ENCODE assay signal across 23 cellular contexts in genomic region chr14:55976219-55976618, GRCh38.
DNase-seq lines count a peak whose midpoint lies in the region; ATAC-seq, FAIRE-seq and TF ChIP-seq lines count a peak whose summit lies in the region.
"Had no signal": no experiment of that assay in that cellular context is flagged by ENCODE, and none has a peak within 500 bp of the region (broad histone marks: within the 10 kb centered on the region; RNA-seq: fewer than 3 reads in every experiment).

No MANE protein-coding gene starts in this region.

- H3K9me3 ChIP-seq in HEK293 (ENCODE audit: control insufficient read depth, insufficient read depth, low read depth, low read length) (no peaks in the 10 kb centered on the region), sigmoid colon (peaks cover 0 to 7% (median 3%) of the 10 kb centered on the region in 4 donors), upper lobe of right lung (no peaks in the 10 kb centered on the region)

- TF ChIP-seq EP300 in sigmoid colon (IDR thresholded peaks at IDR 0.05), result no peak

- ATAC-seq in upper lobe of right lung, result no peak
- ATAC-seq: CD8-positive, alpha-beta T cell had no signal

- H3K27ac ChIP-seq in HEK293 (ENCODE audit: extremely low read depth, low read depth, low read length) (no peak overlapping the region), sigmoid colon (no peak overlapping the region), upper lobe of right lung (no peak overlapping the region)
- H3K27ac ChIP-seq: brain microvascular endothelial cell had no signal

- intact Hi-C loops in sigmoid colon (cut with DNase I), result no loop called here
- intact Hi-C loops in upper lobe of right lung (cut with DNase I), result no loop called here

- CTCF ChIA-PET in HEK293 (lab: Yijun Ruan, JAX), result no interaction called here

- H3K9me3 Mint-ChIP-seq in nephron (peaks cover 11% of the 10 kb centered on the region), HFFc6 (peaks cover 6% of the 10 kb centered on the region; the same call in 1 of the 2 replicates)

- peak; percentile 89 for DNase-seq in NCI-H2029 (lab: John Stamatoyannopoulos, UW)
- no peak for DNase-seq in sigmoid colon
- no peak for DNase-seq in HFFc6
- no peak for DNase-seq in upper lobe of right lung
- DNase-seq: activated CD4-positive, alpha-beta T cell treated with anti-CD3 and anti-CD28 coated beads for 1 hour; activated naive CD8-positive, alpha-beta T cell treated with anti-CD3 and anti-CD28 coated beads, Interleukin-2, amount 10 ng/mL, durations not matched to agents 7 days and 5 days; brain microvascular endothelial cell; CD8-positive, alpha-beta T cell; cortex of kidney; KBM-7; left cardiac atrium; NCI-H2171 treated with DMSO at 0.1 percent for 48 hours; NK-92 treated with Interleukin-12 subunit alpha and Interleukin-12 subunit beta, amount 100 ng/mL, for 24 hours; stimulated activated CD4-positive, alpha-beta T cell treated with anti-CD3 and anti-CD28 coated beads, Interleukin-12 subunit alpha, Interleukin-12 subunit beta, amount 100 ng/mL, for 4 hours; T1000 had no signal

- peaks cover 39% of the 10 kb centered on the region for H3K4me1 Mint-ChIP-seq in nephron
- no peaks in the 10 kb centered on the region for H3K4me1 Mint-ChIP-seq in HFFc6 (ENCODE audit: low read depth)
- H3K4me1 Mint-ChIP-seq: activated naive CD8-positive, alpha-beta T cell treated with anti-CD3 and anti-CD28 coated beads, Interleukin-2, amount 10 ng/mL, durations not matched to agents 7 days and 5 days had no signal

- H3K27me3 ChIP-seq in sigmoid colon (no peaks in the 10 kb centered on the region), upper lobe of right lung (no peaks in the 10 kb centered on the region)
- H3K27me3 ChIP-seq: brain microvascular endothelial cell had no signal

- H3K4me3 ChIP-seq in HEK293 (ENCODE audit: low read depth, low read length) (no peak overlapping the region), sigmoid colon (no peak overlapping the region), upper lobe of right lung (no peak overlapping the region)

- peak; percentile 84 for FAIRE-seq in colon (lab: Jason Lieb, UNC)
- FAIRE-seq: frontal cortex, GM18507 had no signal

- TF ChIP-seq POLR2A in sigmoid colon (IDR thresholded peaks at IDR 0.05), result no peak

- 15 to 69% methylated on average over 5 of the region's 5 CpGs for WGBS in sigmoid colon, 2 donors

- H3K36me3 Mint-ChIP-seq in nephron (ENCODE audit: low read depth) (no peaks in the 10 kb centered on the region), HFFc6 (ENCODE audit: low read depth) (no peaks in the 10 kb centered on the region)
- H3K36me3 Mint-ChIP-seq: activated naive CD8-positive, alpha-beta T cell treated with anti-CD3 and anti-CD28 coated beads, Interleukin-2, amount 10 ng/mL, durations not matched to agents 7 days and 5 days; CD8-positive, alpha-beta T cell; mesothelial cell of epicardium had no signal

- H3K36me3 ChIP-seq in HEK293 (ENCODE audit: control insufficient read depth in 2 of 2, insufficient read depth in 1 of 2, low read length in 2 of 2) (no peaks in the 10 kb centered on the region), sigmoid colon (no peaks in the 10 kb centered on the region), upper lobe of right lung (no peaks in the 10 kb centered on the region)
- H3K36me3 ChIP-seq: brain microvascular endothelial cell had no signal

- TF ChIP-seq CTCF in HEK293 (tag by site-specific recombination; IDR thresholded peaks at IDR 0.05) (no peak), nephron (IDR thresholded peaks at IDR 0.05; ENCODE audit: unreplicated experiment in 3 of 3) (no peak), sigmoid colon (IDR thresholded peaks at IDR 0.05) (no peak), HFFc6 (IDR thresholded peaks at IDR 0.05) (no peak), upper lobe of right lung (IDR thresholded peaks at IDR 0.05) (no peak)

- H3K4me3 Mint-ChIP-seq in nephron (no peak overlapping the region), HFFc6 (no peak overlapping the region)
- H3K4me3 Mint-ChIP-seq: activated naive CD8-positive, alpha-beta T cell treated with anti-CD3 and anti-CD28 coated beads, Interleukin-2, amount 10 ng/mL, durations not matched to agents 7 days and 5 days; activated T-helper 1 cell treated with anti-CD3 and anti-CD28 coated beads, Interleukin-12 subunit alpha, Interleukin-12 subunit beta, Interleukin-2, Interleukin-4 antibody, amounts not matched to agents 30 ng/mL and 10 ng/mL and 1 ng/mL, durations not matched to agents 14 hours and 24 hours and 36 hours; CD8-positive, alpha-beta T cell; mesothelial cell of epicardium; neural crest cell had no signal

- H3K27ac Mint-ChIP-seq in nephron (peak overlapping the region in 2 of 3 experiments; percentile 57 to 66), HFFc6 (no peak overlapping the region)
- H3K27ac Mint-ChIP-seq: activated naive CD8-positive, alpha-beta T cell treated with anti-CD3 and anti-CD28 coated beads, Interleukin-2, amount 10 ng/mL, durations not matched to agents 7 days and 5 days; activated T-helper 1 cell treated with anti-CD3 and anti-CD28 coated beads, Interleukin-12 subunit alpha, Interleukin-12 subunit beta, Interleukin-2, Interleukin-4 antibody, amounts not matched to agents 30 ng/mL and 10 ng/mL and 1 ng/mL, durations not matched to agents 14 hours and 24 hours and 36 hours; CD8-positive, alpha-beta T cell; mesothelial cell of epicardium had no signal

- no peaks in the 10 kb centered on the region; the same call in 1 of the 2 replicates for H3K4me1 ChIP-seq in HEK293 (ENCODE audit: control insufficient read depth, insufficient read depth, low read length)
- peaks cover 0 to 18% (median 13%) of the 10 kb centered on the region in 4 donors for H3K4me1 ChIP-seq in sigmoid colon
- H3K4me1 ChIP-seq in upper lobe of right lung, result no peaks in the 10 kb centered on the region

- no peaks in the 10 kb centered on the region for H3K27me3 Mint-ChIP-seq in nephron (ENCODE audit: low read depth)
- H3K27me3 Mint-ChIP-seq in HFFc6 (ENCODE audit: insufficient read depth), result no peaks in the 10 kb centered on the region; the same call in 1 of the 2 replicates

- POLR2A ChIA-PET in HEK293 (lab: Yijun Ruan, JAX), result no interaction called here

TF ChIP-seq in HEK293, 187 proteins besides CTCF, POLR2A, EP300 and RAD21:
- peak; percentile 79 for TF ChIP-seq KLF1 (tag by site-specific recombination; IDR thresholded peaks at IDR 0.05)
- no peak for TF ChIP-seq ZBTB48 (tag by site-specific recombination; IDR thresholded peaks at IDR 0.05)
